In the genomic region with DNA sequence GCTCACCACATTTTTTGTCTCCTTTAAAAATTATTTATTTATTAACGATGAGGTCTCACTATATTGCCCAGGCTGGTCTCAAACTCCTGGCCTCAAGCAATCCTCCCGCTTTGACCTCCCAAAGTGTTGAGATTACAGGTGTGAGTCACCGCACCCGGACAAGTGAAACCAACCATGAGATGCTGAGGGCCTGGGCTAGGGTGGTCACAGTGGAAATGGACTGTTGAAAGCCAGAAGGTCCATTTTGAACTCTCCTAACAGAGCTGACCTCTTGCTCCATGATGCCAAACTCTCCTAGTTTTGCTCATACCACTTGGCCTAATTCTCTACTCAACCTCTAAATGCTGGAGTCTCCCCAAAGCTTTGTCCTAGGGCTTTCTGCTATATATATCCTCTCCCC, we compare ENCODE assay signal across 10 cellular contexts.
DNase-seq lines count a peak whose midpoint lies in the region; ATAC-seq and TF ChIP-seq lines count a peak whose summit lies in the region.
"Had no signal": no experiment of that assay in that cellular context is flagged by ENCODE, and none has a peak within 500 bp of the region (broad histone marks: within the 10 kb centered on the region; RNA-seq: fewer than 3 reads in every experiment).

No MANE protein-coding gene starts in this region.

- CTCF ChIA-PET in activated CD8-positive, alpha-beta T cell treated with anti-CD3 and anti-CD28 coated beads for 36 hours (lab: Charles Lee) = interaction anchor here (1.5 kb wide), 1 partner anchor 99 kb away, joined by 5 read pairs; no protein-coding TSS in a partner anchor

- H3K27ac Mint-ChIP-seq in activated CD8-positive, alpha-beta T cell treated with anti-CD3 and anti-CD28 coated beads for 36 hours = peak overlapping the region; percentile 62
- peak overlapping the region; percentile 88 for H3K27ac Mint-ChIP-seq in progenitor cell of endocrine pancreas

- no peak for DNase-seq in activated CD8-positive, alpha-beta T cell treated with anti-CD3 and anti-CD28 coated beads for 36 hours
- DNase-seq in progenitor cell of endocrine pancreas (ENCODE audit: low spot score, unreplicated experiment) (no peak), NCI-H1092 (lab: John Stamatoyannopoulos, UW) (no peak), kidney tubule cell (ENCODE audit: low spot score) (no peak)
- DNase-seq: DMS53, NCI-H69 had no signal

- no peak for TF ChIP-seq CTCF in activated CD8-positive, alpha-beta T cell treated with anti-CD3 and anti-CD28 coated beads for 36 hours (IDR thresholded peaks at IDR 0.05)
- no peak for TF ChIP-seq CTCF in progenitor cell of endocrine pancreas (IDR thresholded peaks at IDR 0.05; ENCODE audit: unreplicated experiment)

- ATAC-seq in GM18502 (IDR thresholded peaks at IDR 0.05; ENCODE audit: poor library complexity, unreplicated experiment) = peak; percentile 11
- peak; percentile 0 for ATAC-seq in HG02642 (IDR thresholded peaks at IDR 0.05; ENCODE audit: poor library complexity, unreplicated experiment)
- no peak for ATAC-seq in activated CD8-positive, alpha-beta T cell treated with anti-CD3 and anti-CD28 coated beads for 36 hours
- ATAC-seq in HG02938 (IDR thresholded peaks at IDR 0.05; ENCODE audit: unreplicated experiment) = no peak
- ATAC-seq in GM21447 (IDR thresholded peaks at IDR 0.05; ENCODE audit: unreplicated experiment) = no peak

- H3K4me3 Mint-ChIP-seq in activated CD8-positive, alpha-beta T cell treated with anti-CD3 and anti-CD28 coated beads for 36 hours = no peak overlapping the region
- no peak overlapping the region for H3K4me3 Mint-ChIP-seq in progenitor cell of endocrine pancreas (ENCODE audit: low read depth)

- no peaks in the 10 kb centered on the region for H3K27me3 Mint-ChIP-seq in activated CD8-positive, alpha-beta T cell treated with anti-CD3 and anti-CD28 coated beads for 36 hours
- H3K27me3 Mint-ChIP-seq in progenitor cell of endocrine pancreas = no peaks in the 10 kb centered on the region

- intact Hi-C loops in activated CD8-positive, alpha-beta T cell treated with anti-CD3 and anti-CD28 coated beads for 36 hours (cut with micrococcal nuclease) = loop anchor here (10.0 kb wide), 1 partner anchor 48 kb away; no protein-coding TSS in a partner anchor

- H3K36me3 Mint-ChIP-seq in activated CD8-positive, alpha-beta T cell treated with anti-CD3 and anti-CD28 coated beads for 36 hours (ENCODE audit: low read depth) = peaks cover 6% of the 10 kb centered on the region
- H3K36me3 Mint-ChIP-seq in progenitor cell of endocrine pancreas (ENCODE audit: insufficient read depth) = peaks cover 1% of the 10 kb centered on the region

- peaks cover 4% of the 10 kb centered on the region for H3K9me3 Mint-ChIP-seq in activated CD8-positive, alpha-beta T cell treated with anti-CD3 and anti-CD28 coated beads for 36 hours
- no peaks in the 10 kb centered on the region for H3K9me3 Mint-ChIP-seq in progenitor cell of endocrine pancreas (ENCODE audit: low read depth)

- POLR2A ChIA-PET in activated CD8-positive, alpha-beta T cell treated with anti-CD3 and anti-CD28 coated beads for 36 hours (lab: Charles Lee) = interaction anchor here (0.8 to 1.7 kb wide), 3 partner anchors 30 to 65 kb away, joined by 3 to 9 read pairs (median 3); no protein-coding TSS in a partner anchor

- H3K4me1 Mint-ChIP-seq in activated CD8-positive, alpha-beta T cell treated with anti-CD3 and anti-CD28 coated beads for 36 hours (ENCODE audit: low read depth) = peaks cover 63% of the 10 kb centered on the region
- peaks cover 26% of the 10 kb centered on the region for H3K4me1 Mint-ChIP-seq in progenitor cell of endocrine pancreas (ENCODE audit: low read depth)

Comparison
In these comparisons a context has a peak if more than half of its experiments do, and no peak if none do; other contexts are left out.
1. ATAC-seq: peak in GM18502 (single experiment) and HG02642 (single experiment); none in activated CD8-positive, alpha-beta T cell treated with anti-CD3 and anti-CD28 coated beads for 36 hours (single experiment), HG02938 (single experiment) and GM21447 (single experiment).